Comparison of ENCODE assay signal across 21 cellular contexts in the genomic region with DNA sequence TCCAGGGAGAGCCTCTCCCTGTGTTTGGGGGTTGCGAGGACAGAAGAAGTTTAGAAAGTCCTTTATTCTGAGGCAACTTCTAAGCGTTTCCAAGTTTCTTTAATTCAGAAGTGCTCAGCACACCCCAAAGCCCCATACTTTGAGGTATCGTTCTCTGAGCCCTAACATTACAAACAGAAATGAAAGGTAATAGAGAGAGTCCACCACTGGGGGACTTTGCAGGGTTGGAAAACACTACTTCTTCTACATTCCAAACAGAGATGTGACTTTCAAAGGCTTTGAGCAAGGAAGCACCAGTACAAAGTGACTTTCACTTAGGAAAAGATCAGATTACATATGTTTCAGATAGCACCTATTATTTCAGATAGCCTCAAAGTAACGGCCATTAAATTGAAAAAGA.
"Had no signal": no experiment of that assay in that cellular context is flagged by ENCODE, and none has a peak within 500 bp of the region (broad histone marks: within the 10 kb centered on the region; RNA-seq: fewer than 3 reads in every experiment).

No MANE protein-coding gene starts in this region.

- DNase-seq: activated CD4-positive, alpha-beta T cell treated with anti-CD3 and anti-CD28 coated beads for 4 hours; activated CD8-positive, alpha-beta memory T cell treated with anti-CD3 and anti-CD28 coated beads, Interleukin-2, amount 50 U/mL, for 4 hours; activated CD8-positive, alpha-beta T cell treated with anti-CD3 and anti-CD28 coated beads for 36 hours; activated naive CD4-positive, alpha-beta T cell treated with anti-CD3 and anti-CD28 coated beads, Interleukin-2, amount 50 U/mL, for 16 hours; activated naive CD8-positive, alpha-beta T cell treated with anti-CD3 and anti-CD28 coated beads, Interleukin-2, amount 10 ng/mL, durations not matched to agents 7 days and 5 days; activated T-cell treated with anti-CD3 and anti-CD28 coated beads, Interleukin-2, amount 50 U/mL, for 72 hours; adrenal gland; anterior cingulate cortex; caudate nucleus; NCI-H1092 treated with DMSO at 0.1 percent for 48 hours; NCI-H1417 treated with DMSO at 0.1 percent for 48 hours; NCI-H1694; NCI-H2029; NCI-H510A treated with DMSO at 0.1 percent for 48 hours; SIG-M5; WERI-Rb-1 had no signal

- H3K9me3 Mint-ChIP-seq: activated T-cell treated with anti-CD3 and anti-CD28 coated beads, Interleukin-2, amount 50 U/mL, for 72 hours had no signal

- H3K27me3 ChIP-seq: adrenal gland, breast epithelium, MG63 had no signal

- H3K27ac Mint-ChIP-seq: activated CD8-positive, alpha-beta T cell treated with anti-CD3 and anti-CD28 coated beads for 36 hours; activated naive CD8-positive, alpha-beta T cell treated with anti-CD3 and anti-CD28 coated beads, Interleukin-2, amount 10 ng/mL, durations not matched to agents 7 days and 5 days; activated T-cell treated with anti-CD3 and anti-CD28 coated beads, Interleukin-2, amount 50 U/mL, for 72 hours; activated T-helper 2 cell treated with anti-CD3 and anti-CD28 coated beads, Interferon-gamma antibody, Interleukin-2, Interleukin-4, amounts not matched to agents 10 μg/mL and 5 μg/mL and 100 μg/mL, durations not matched to agents 14 hours and 24 hours and 36 hours had no signal

- H3K36me3 ChIP-seq: adrenal gland, breast epithelium, MG63, WERI-Rb-1 had no signal

- H3K4me1 Mint-ChIP-seq: activated naive CD8-positive, alpha-beta T cell treated with anti-CD3 and anti-CD28 coated beads, Interleukin-2, amount 10 ng/mL, durations not matched to agents 7 days and 5 days had no signal

- H3K4me3 ChIP-seq: adrenal gland, breast epithelium, MG63 had no signal

- ATAC-seq: activated CD4-positive, CD25-positive, alpha-beta regulatory T cell treated with anti-CD3 and anti-CD28 coated beads, Interleukin-2, amount 50 U/mL, for 24 hours; activated T-cell treated with anti-CD3 and anti-CD28 coated beads, Interleukin-2, amount 50 U/mL, for 72 hours; PC-3 had no signal

- H3K4me1 ChIP-seq: breast epithelium had no signal

- H3K9me3 ChIP-seq: adrenal gland, breast epithelium, MG63 had no signal

- H3K4me3 Mint-ChIP-seq: activated CD8-positive, alpha-beta T cell treated with anti-CD3 and anti-CD28 coated beads for 36 hours; activated naive CD8-positive, alpha-beta T cell treated with anti-CD3 and anti-CD28 coated beads, Interleukin-2, amount 10 ng/mL, durations not matched to agents 7 days and 5 days; activated T-cell treated with anti-CD3 and anti-CD28 coated beads, Interleukin-2, amount 50 U/mL, for 72 hours had no signal

- H3K27ac ChIP-seq: adrenal gland, breast epithelium, WERI-Rb-1 had no signal
